Comparison of ENCODE assay signal across 13 cellular contexts in the genomic region with DNA sequence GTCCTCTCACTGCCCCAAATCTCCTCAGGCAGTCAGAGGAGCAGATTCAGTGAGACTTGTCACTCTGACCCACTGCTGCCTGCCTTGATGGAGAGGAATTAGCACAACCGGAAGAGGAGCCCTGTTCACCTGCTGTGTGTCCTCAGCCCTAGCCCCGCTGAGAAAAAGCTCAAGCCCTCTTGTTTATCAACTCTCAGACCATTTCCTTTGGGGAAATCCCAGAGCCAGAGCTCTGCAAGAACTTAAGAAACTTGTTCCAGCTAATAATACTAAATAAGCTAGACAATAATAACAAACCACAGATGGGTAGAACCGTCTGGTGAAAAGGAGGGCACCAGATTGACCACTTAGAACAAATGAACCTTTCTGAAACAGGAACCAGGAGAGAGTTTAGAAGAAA. TPM values are rescaled to one million over a fixed set of nuclear protein-coding genes. Genes with fewer than 3 reads are reported as not detected.
A peak's percentile ranks its signal among the peaks of the same experiment; 100 is the strongest.
DNase-seq lines count a peak whose midpoint lies in the region; ATAC-seq and TF ChIP-seq lines count a peak whose summit lies in the region.
"Had no signal": no experiment of that assay in that cellular context is flagged by ENCODE, and none has a peak within 500 bp of the region (broad histone marks: within the 10 kb centered on the region; RNA-seq: fewer than 3 reads in every experiment).

No MANE protein-coding gene starts in this region.

- peaks cover 21% of the 10 kb centered on the region for H3K9me3 Mint-ChIP-seq in mesothelial cell of epicardium
- H3K9me3 Mint-ChIP-seq in activated CD4-positive, alpha-beta T cell treated with anti-CD3 and anti-CD28 coated beads for 36 hours (ENCODE audit: low read depth), result peaks cover 10% of the 10 kb centered on the region
- H3K9me3 Mint-ChIP-seq in activated CD4-positive, alpha-beta T cell treated with anti-CD3 and anti-CD28 coated beads, Interleukin-2, amount 10 ng/mL, durations not matched to agents 7 days and 5 days, result peaks cover 3% of the 10 kb centered on the region

- ATAC-seq in GM18499 (IDR thresholded peaks at IDR 0.05; ENCODE audit: insufficient read depth, unreplicated experiment) (peak; percentile 65), GM21390 (IDR thresholded peaks at IDR 0.05; ENCODE audit: unreplicated experiment) (peak; percentile 74), HG03175 (IDR thresholded peaks at IDR 0.05; ENCODE audit: unreplicated experiment) (peak; percentile 81)
- ATAC-seq in activated CD4-positive, alpha-beta T cell treated with anti-CD3 and anti-CD28 coated beads for 36 hours, result no peak

- CTCF ChIA-PET in activated CD4-positive, alpha-beta T cell treated with anti-CD3 and anti-CD28 coated beads for 36 hours (lab: Charles Lee), result interaction anchor here (0.6 to 2.0 kb wide), 3 partner anchors 13 to 166 kb away, joined by 3 to 9 read pairs (median 5); no protein-coding TSS in a partner anchor
- CTCF ChIA-PET in activated CD4-positive, alpha-beta T cell treated with anti-CD3 and anti-CD28 coated beads, Interleukin-2, amount 10 ng/mL, durations not matched to agents 7 days and 5 days (lab: Charles Lee), result no interaction called here

- H3K36me3 Mint-ChIP-seq in mesothelial cell of epicardium, result peaks cover 3% of the 10 kb centered on the region
- H3K36me3 Mint-ChIP-seq in activated CD4-positive, alpha-beta T cell treated with anti-CD3 and anti-CD28 coated beads for 36 hours (ENCODE audit: low read depth), result no peaks in the 10 kb centered on the region
- H3K36me3 Mint-ChIP-seq in activated CD4-positive, alpha-beta T cell treated with anti-CD3 and anti-CD28 coated beads, Interleukin-2, amount 10 ng/mL, durations not matched to agents 7 days and 5 days (ENCODE audit: low read depth), result no peaks in the 10 kb centered on the region
- H3K36me3 Mint-ChIP-seq: CD14-positive monocyte had no signal

- DNase-seq in dermis blood vessel endothelial cell (peak; percentile 60), mesothelial cell of epicardium (ENCODE audit: low spot score in 2 of 2, unreplicated experiment in 2 of 2) (no peak), glomerular visceral epithelial cell (ENCODE audit: extremely low spot score) (no peak)
- no peak for DNase-seq in activated CD4-positive, alpha-beta T cell treated with anti-CD3 and anti-CD28 coated beads for 36 hours
- no peak for DNase-seq in activated CD4-positive, alpha-beta T cell treated with anti-CD3 and anti-CD28 coated beads, Interleukin-2, amount 10 ng/mL, durations not matched to agents 7 days and 5 days
- DNase-seq: Kasumi-1, kidney, WERI-Rb-1 had no signal

- no peak for TF ChIP-seq CTCF in mesothelial cell of epicardium (IDR thresholded peaks at IDR 0.05; ENCODE audit: unreplicated experiment)

- POLR2A ChIA-PET in activated CD4-positive, alpha-beta T cell treated with anti-CD3 and anti-CD28 coated beads for 36 hours (lab: Charles Lee), result no interaction called here
- POLR2A ChIA-PET in activated CD4-positive, alpha-beta T cell treated with anti-CD3 and anti-CD28 coated beads, Interleukin-2, amount 10 ng/mL, durations not matched to agents 7 days and 5 days (lab: Charles Lee), result no interaction called here

- H3K4me1 Mint-ChIP-seq in mesothelial cell of epicardium, result no peaks in the 10 kb centered on the region
- no peaks in the 10 kb centered on the region for H3K4me1 Mint-ChIP-seq in activated CD4-positive, alpha-beta T cell treated with anti-CD3 and anti-CD28 coated beads for 36 hours
- peaks cover 1% of the 10 kb centered on the region for H3K4me1 Mint-ChIP-seq in activated CD4-positive, alpha-beta T cell treated with anti-CD3 and anti-CD28 coated beads, Interleukin-2, amount 10 ng/mL, durations not matched to agents 7 days and 5 days

- H3K4me3 Mint-ChIP-seq in mesothelial cell of epicardium, result no peak overlapping the region
- no peak overlapping the region for H3K4me3 Mint-ChIP-seq in activated CD4-positive, alpha-beta T cell treated with anti-CD3 and anti-CD28 coated beads for 36 hours
- H3K4me3 Mint-ChIP-seq in activated CD4-positive, alpha-beta T cell treated with anti-CD3 and anti-CD28 coated beads, Interleukin-2, amount 10 ng/mL, durations not matched to agents 7 days and 5 days, result no peak overlapping the region
- H3K4me3 Mint-ChIP-seq: activated naive CD8-positive, alpha-beta T cell; CD14-positive monocyte had no signal

- intact Hi-C loops in activated CD4-positive, alpha-beta T cell treated with anti-CD3 and anti-CD28 coated beads for 36 hours (cut with DNase I, micrococcal nuclease), result no loop called here

- no peaks in the 10 kb centered on the region for H3K27me3 Mint-ChIP-seq in mesothelial cell of epicardium (ENCODE audit: low read depth)
- H3K27me3 Mint-ChIP-seq in activated CD4-positive, alpha-beta T cell treated with anti-CD3 and anti-CD28 coated beads for 36 hours, result no peaks in the 10 kb centered on the region
- H3K27me3 Mint-ChIP-seq in activated CD4-positive, alpha-beta T cell treated with anti-CD3 and anti-CD28 coated beads, Interleukin-2, amount 10 ng/mL, durations not matched to agents 7 days and 5 days, result peaks cover 5% of the 10 kb centered on the region
- H3K27me3 Mint-ChIP-seq: activated naive CD8-positive, alpha-beta T cell had no signal

- H3K27ac Mint-ChIP-seq in mesothelial cell of epicardium, result no peak overlapping the region
- H3K27ac Mint-ChIP-seq in activated CD4-positive, alpha-beta T cell treated with anti-CD3 and anti-CD28 coated beads for 36 hours, result no peak overlapping the region
- H3K27ac Mint-ChIP-seq in activated CD4-positive, alpha-beta T cell treated with anti-CD3 and anti-CD28 coated beads, Interleukin-2, amount 10 ng/mL, durations not matched to agents 7 days and 5 days, result no peak overlapping the region
- H3K27ac Mint-ChIP-seq: activated naive CD8-positive, alpha-beta T cell had no signal

RNA-seq across cellular contexts. Expression of a gene that starts 37.7 kb away (rescaled TPM):
- total RNA-seq in dermis blood vessel endothelial cell, result 1,657 and 1,756 TPM in 2 replicates
- 294 to 307 TPM (median 307 TPM) in 3 replicates for total RNA-seq in mesothelial cell of epicardium
- 10 to 100 TPM; 57.6 to 68.9 TPM for total RNA-seq in activated CD4-positive, alpha-beta T cell treated with anti-CD3 and anti-CD28 coated beads for 36 hours
- total RNA-seq in activated CD4-positive, alpha-beta T cell treated with anti-CD3 and anti-CD28 coated beads, Interleukin-2, amount 10 ng/mL, durations not matched to agents 7 days and 5 days, result 10 to 100 TPM; 89.4 to 98.4 TPM
